In genomic region chr11:6405039-6405667, GRCh38 we compare ENCODE assay signal across 12 cellular contexts. TPM values are rescaled to one million over a fixed set of nuclear protein-coding genes. Genes with fewer than 3 reads are reported as not detected.
DNase-seq lines count a peak whose midpoint lies in the region; ATAC-seq and TF ChIP-seq lines count a peak whose summit lies in the region.
"Had no signal": no experiment of that assay in that cellular context is flagged by ENCODE, and none has a peak within 500 bp of the region (broad histone marks: within the 10 kb centered on the region; RNA-seq: fewer than 3 reads in every experiment).

No MANE protein-coding gene starts in this region.

- peak; percentile 7 for ATAC-seq in foreskin keratinocyte
- ATAC-seq in GM19397 (IDR thresholded peaks at IDR 0.05; ENCODE audit: unreplicated experiment), result no peak

- DNase-seq in Caco-2 (peak in 1 of 2 experiments; percentile 42), NCI-H748 (lab: John Stamatoyannopoulos, UW; ENCODE audit: unreplicated experiment) (peak; percentile 98), foreskin keratinocyte (no peak), nucleus accumbens (lab: John Stamatoyannopoulos, UW) (peak in 39 of 56 donors; percentile 13 to 85 (median 54)), epidermal melanocyte (ENCODE audit: insufficient read length, low spot score) (no peak), GF-D8 (lab: John Stamatoyannopoulos, UW) (no peak)
- DNase-seq in activated CD4-positive, alpha-beta memory T cell treated with anti-CD3 and anti-CD28 coated beads, Interleukin-2, amount 10 ng/mL, durations not matched to agents 7 days and 5 days, result no peak
- DNase-seq: activated CD4-positive, CD25-positive, alpha-beta regulatory T cell; PC-9; stimulated activated naive CD8-positive, alpha-beta T cell treated with anti-CD3 and anti-CD28 coated beads, Interleukin-15, Interleukin-2, amounts not matched to agents 100 U/mL and 50 U/mL, for 24 hours had no signal

- H3K27ac ChIP-seq in foreskin keratinocyte, result no peak overlapping the region
- H3K27ac ChIP-seq: PC-9 had no signal

- H3K27ac Mint-ChIP-seq in Caco-2 (ENCODE audit: unreplicated experiment), result peak overlapping the region; percentile 89
- no peak overlapping the region for H3K27ac Mint-ChIP-seq in activated CD4-positive, alpha-beta memory T cell treated with anti-CD3 and anti-CD28 coated beads, Interleukin-2, amount 10 ng/mL, durations not matched to agents 7 days and 5 days

- no peaks in the 10 kb centered on the region for H3K9me3 ChIP-seq in Caco-2

- peaks cover 39% of the 10 kb centered on the region for H3K4me1 ChIP-seq in Caco-2
- H3K4me1 ChIP-seq in foreskin keratinocyte, result no peaks in the 10 kb centered on the region

- no peak overlapping the region for H3K4me3 ChIP-seq in Caco-2 (ENCODE audit: low read depth, low read length)
- H3K4me3 ChIP-seq: PC-9 had no signal

- no peak for TF ChIP-seq CTCF in Caco-2 (IDR thresholded peaks at IDR 0.05; ENCODE audit: insufficient read depth in 1 of 2, low read depth in 1 of 2, low read length in 1 of 2, severe bottlenecking in 1 of 2, unreplicated experiment in 1 of 2)
- no peak for TF ChIP-seq CTCF in foreskin keratinocyte (conservative IDR thresholded peaks at IDR 0.05)

- H3K4me3 Mint-ChIP-seq in Caco-2 (ENCODE audit: unreplicated experiment), result no peak overlapping the region
- H3K4me3 Mint-ChIP-seq in activated CD4-positive, alpha-beta memory T cell treated with anti-CD3 and anti-CD28 coated beads, Interleukin-2, amount 10 ng/mL, durations not matched to agents 7 days and 5 days, result no peak overlapping the region

- H3K36me3 ChIP-seq in Caco-2 (ENCODE audit: control insufficient read depth, insufficient read depth, low read length), result no peaks in the 10 kb centered on the region

- H3K27me3 Mint-ChIP-seq in Caco-2 (ENCODE audit: insufficient read depth, unreplicated experiment), result no peaks in the 10 kb centered on the region
- no peaks in the 10 kb centered on the region for H3K27me3 Mint-ChIP-seq in activated CD4-positive, alpha-beta memory T cell treated with anti-CD3 and anti-CD28 coated beads, Interleukin-2, amount 10 ng/mL, durations not matched to agents 7 days and 5 days
- H3K27me3 Mint-ChIP-seq: activated naive CD8-positive, alpha-beta T cell had no signal

- no TSS peak for BruUV-seq in Caco-2 (replicated peaks; lab: Mats Ljungman, UMichigan)

- POLR2A ChIA-PET in Caco-2 (lab: Charles Lee), result no interaction called here
- POLR2A ChIA-PET in activated CD4-positive, alpha-beta memory T cell treated with anti-CD3 and anti-CD28 coated beads, Interleukin-2, amount 10 ng/mL, durations not matched to agents 7 days and 5 days (lab: Charles Lee), result interaction anchor here (1.0 to 9.9 kb wide), 4 partner anchors 11 to 76 kb away, joined by 3 to 143 read pairs (median 30); partner anchors contain the start of genes APBB1, ARFIP2, SMPD1 and TIMM10B

- H3K4me1 Mint-ChIP-seq in Caco-2 (ENCODE audit: low read depth, unreplicated experiment), result peaks cover 38% of the 10 kb centered on the region
- peaks cover 65% of the 10 kb centered on the region for H3K4me1 Mint-ChIP-seq in activated CD4-positive, alpha-beta memory T cell treated with anti-CD3 and anti-CD28 coated beads, Interleukin-2, amount 10 ng/mL, durations not matched to agents 7 days and 5 days

- H3K36me3 Mint-ChIP-seq in Caco-2 (ENCODE audit: insufficient read depth, unreplicated experiment), result peaks cover 13% of the 10 kb centered on the region
- peaks cover 28% of the 10 kb centered on the region for H3K36me3 Mint-ChIP-seq in activated CD4-positive, alpha-beta memory T cell treated with anti-CD3 and anti-CD28 coated beads, Interleukin-2, amount 10 ng/mL, durations not matched to agents 7 days and 5 days (ENCODE audit: low read depth)

- no peaks in the 10 kb centered on the region for H3K27me3 ChIP-seq in Caco-2 (replicated peaks; ENCODE audit: control insufficient read depth, insufficient read depth, low read length)
- H3K27me3 ChIP-seq in foreskin keratinocyte, result no peaks in the 10 kb centered on the region

- H3K9me3 Mint-ChIP-seq in Caco-2 (ENCODE audit: unreplicated experiment), result no peaks in the 10 kb centered on the region
- no peaks in the 10 kb centered on the region for H3K9me3 Mint-ChIP-seq in activated CD4-positive, alpha-beta memory T cell treated with anti-CD3 and anti-CD28 coated beads, Interleukin-2, amount 10 ng/mL, durations not matched to agents 7 days and 5 days

- intact Hi-C loops in Caco-2 (cut with micrococcal nuclease; ENCODE audit: unreplicated experiment), result loop anchor here (1.0 kb wide), 1 partner anchor 8 kb away; no protein-coding TSS in a partner anchor

- CTCF ChIA-PET in Caco-2 (lab: Charles Lee), result interaction anchor here (0.6 to 2.3 kb wide), 3 partner anchors 26 to 1394 kb away, joined by 3 to 15 read pairs (median 5); no protein-coding TSS in a partner anchor
- CTCF ChIA-PET in activated CD4-positive, alpha-beta memory T cell treated with anti-CD3 and anti-CD28 coated beads, Interleukin-2, amount 10 ng/mL, durations not matched to agents 7 days and 5 days (lab: Charles Lee), result no interaction called here

RNA-seq across cellular contexts. Expression of gene APBB1, which starts 13.7 kb away (rescaled TPM):
- total RNA-seq in Caco-2 (2022) (37.8 and 39.0 TPM in 2 replicates), foreskin keratinocyte (14.0 and 17.8 TPM in 2 replicates)
- polyA plus RNA-seq in foreskin keratinocyte, result 11.8 and 14.1 TPM in 2 replicates
- 10 to 100 TPM; 56.0 to 57.6 TPM for total RNA-seq in activated CD4-positive, alpha-beta memory T cell treated with anti-CD3 and anti-CD28 coated beads, Interleukin-2, amount 10 ng/mL, durations not matched to agents 7 days and 5 days

RNA-seq across cellular contexts. Expression of gene SMPD1, which starts 14.9 kb away (rescaled TPM):
- 38.6 and 41.9 TPM in 2 replicates for total RNA-seq in Caco-2 (2022)
- 10.4 and 13.8 TPM in 2 replicates for total RNA-seq in foreskin keratinocyte
- polyA plus RNA-seq in foreskin keratinocyte, result 13.9 and 15.8 TPM in 2 replicates
- total RNA-seq in activated CD4-positive, alpha-beta memory T cell treated with anti-CD3 and anti-CD28 coated beads, Interleukin-2, amount 10 ng/mL, durations not matched to agents 7 days and 5 days, result 10 to 100 TPM; 55.1 to 58.5 TPM

RNA-seq across cellular contexts. Expression of gene HPX, which starts 35.6 kb away (rescaled TPM):
- 10.7 and 10.9 TPM in 2 replicates for total RNA-seq in Caco-2 (2022)
- total RNA-seq in foreskin keratinocyte, result 0.14 and 0.24 TPM in 2 replicates
- polyA plus RNA-seq in foreskin keratinocyte, result 0.10 and 0.38 TPM in 2 replicates
- total RNA-seq in activated CD4-positive, alpha-beta memory T cell treated with anti-CD3 and anti-CD28 coated beads, Interleukin-2, amount 10 ng/mL, durations not matched to agents 7 days and 5 days, result under 1 TPM in 1 of 2 experiments, not detected in 1; 0.18 TPM

Comparison
In these comparisons a context has a peak if more than half of its experiments do, and no peak if none do; other contexts are left out.
1. DNase-seq: peak in NCI-H748 (single experiment) and nucleus accumbens (39 of 56); none in foreskin keratinocyte (0 of 2), epidermal melanocyte (single experiment), GF-D8 (single experiment) and activated CD4-positive, alpha-beta memory T cell treated with anti-CD3 and anti-CD28 coated beads, Interleukin-2, amount 10 ng/mL, durations not matched to agents 7 days and 5 days (single experiment).